ENCODE assay signal across 21 cellular contexts in genomic region chr1:210223174-210223904, GRCh38. TPM values are rescaled to one million over a fixed set of nuclear protein-coding genes. Genes with fewer than 3 reads are reported as not detected.
A peak's percentile ranks its signal among the peaks of the same experiment; 100 is the strongest.
DNase-seq lines count a peak whose midpoint lies in the region; ATAC-seq and TF ChIP-seq lines count a peak whose summit lies in the region.
"Had no signal": no experiment of that assay in that cellular context is flagged by ENCODE, and none has a peak within 500 bp of the region (broad histone marks: within the 10 kb centered on the region; RNA-seq: fewer than 3 reads in every experiment).

No MANE protein-coding gene starts in this region.

- H3K4me1 Mint-ChIP-seq in neural progenitor cell: peaks cover 18% of the 10 kb centered on the region
- H3K4me1 Mint-ChIP-seq: CD4-positive, alpha-beta memory T cell; T-helper 17 cell had no signal

- ATAC-seq in Right ventricle myocardium inferior (peak; percentile 37), right cardiac atrium (peak; percentile 64 to 71)
- ATAC-seq: activated CD8-positive, alpha-beta T cell treated with anti-CD3 and anti-CD28 coated beads, Interleukin-2, amount 10 ng/mL, durations not matched to agents 7 days and 5 days; T-helper 17 cell had no signal

- H3K27ac Mint-ChIP-seq in neural progenitor cell: no peak overlapping the region
- H3K27ac Mint-ChIP-seq: activated CD8-positive, alpha-beta T cell treated with anti-CD3 and anti-CD28 coated beads, Interleukin-2, amount 10 ng/mL, durations not matched to agents 7 days and 5 days; CD4-positive, alpha-beta memory T cell; T-helper 17 cell had no signal

- no peak for DNase-seq in Right ventricle myocardium inferior (ENCODE audit: missing footprints)
- no peak for DNase-seq in right atrium auricular region (ENCODE audit: low spot score)
- peak in 1 of 3 donors; percentile 37 for DNase-seq in right cardiac atrium
- no peak for DNase-seq in neural progenitor cell (ENCODE audit: low spot score)
- peak in 1 of 2 donors; percentile 22 for DNase-seq in uterus
- no peak for DNase-seq in testis
- DNase-seq in A673 (ENCODE audit: low spot score): no peak
- no peak for DNase-seq in activated CD4-positive, alpha-beta T cell treated with anti-CD3 and anti-CD28 coated beads, Interleukin-2, amount 50 U/mL, for 1 hour
- DNase-seq: activated CD8-positive, alpha-beta T cell treated with anti-CD3 and anti-CD28 coated beads, Interleukin-2, amount 10 ng/mL, durations not matched to agents 7 days and 5 days; activated T-cell treated with anti-CD3 and anti-CD28 coated beads, Interleukin-2, amount 50 U/mL, for 48 hours; CD4-positive, alpha-beta memory T cell; central memory CD4-positive, alpha-beta T cell; effector CD4-positive, alpha-beta T cell; kidney; NCI-H1436 treated with DMSO at 0.1 percent for 48 hours; NCI-H446; ovary; T-helper 17 cell had no signal

- 40% methylated on average over 5 of the region's 5 CpGs for WGBS in right cardiac atrium
- WGBS in testis, 2 donors: 35 to 51% methylated on average over 5 of the region's 5 CpGs

- H3K4me2 ChIP-seq in neural progenitor cell: peak overlapping the region; percentile 65
- H3K4me2 ChIP-seq: A549 had no signal

- H3K79me2 ChIP-seq in neural progenitor cell (ENCODE audit: low read depth): no peaks in the 10 kb centered on the region

- POLR2A ChIA-PET in A673 (lab: Charles Lee; ENCODE audit: low non-redundant PET): no interaction called here

- H3K27ac ChIP-seq in right atrium auricular region (no peak overlapping the region), right cardiac atrium (ENCODE audit: low read length) (no peak overlapping the region), neural progenitor cell (no peak overlapping the region), uterus (peak overlapping the region; percentile 63 to 73), testis (no peak overlapping the region), A673 (ENCODE audit: low read depth, low read length, poor library complexity, severe bottlenecking) (no peak overlapping the region)
- H3K27ac ChIP-seq: A549, ovary had no signal

- TF ChIP-seq POLR2A in uterus (IDR thresholded peaks at IDR 0.05): no peak
- no peak for TF ChIP-seq POLR2A in testis (IDR thresholded peaks at IDR 0.05)

- H3F3A ChIP-seq in neural progenitor cell (ENCODE audit: low read depth): peaks cover 4% of the 10 kb centered on the region

- no TSS peak for BruUV-seq in A673 (replicated peaks; lab: Mats Ljungman, UMichigan)

- H3K9me3 ChIP-seq in right atrium auricular region (no peaks in the 10 kb centered on the region), right cardiac atrium (ENCODE audit: control insufficient read depth, low read length) (no peaks in the 10 kb centered on the region), neural progenitor cell (ENCODE audit: low read depth) (no peaks in the 10 kb centered on the region), uterus (no peaks in the 10 kb centered on the region), testis (no peaks in the 10 kb centered on the region), A673 (ENCODE audit: low read depth, low read length, poor library complexity, severe bottlenecking) (no peaks in the 10 kb centered on the region)
- H3K9me3 ChIP-seq: A549, ovary had no signal

- no peaks in the 10 kb centered on the region for H3K36me3 Mint-ChIP-seq in neural progenitor cell
- H3K36me3 Mint-ChIP-seq: CD4-positive, alpha-beta memory T cell; type B pancreatic cell; WTC11 had no signal

- H3K9me3 Mint-ChIP-seq in neural progenitor cell: no peaks in the 10 kb centered on the region
- H3K9me3 Mint-ChIP-seq: WTC11 had no signal

- H3K4me1 ChIP-seq in right atrium auricular region (no peaks in the 10 kb centered on the region), right cardiac atrium (ENCODE audit: control insufficient read depth, insufficient read depth, low read length) (no peaks in the 10 kb centered on the region), neural progenitor cell (peaks cover 20% of the 10 kb centered on the region), uterus (no peaks in the 10 kb centered on the region), testis (no peaks in the 10 kb centered on the region), A673 (ENCODE audit: insufficient read depth, low read length, poor library complexity, severe bottlenecking) (no peaks in the 10 kb centered on the region)
- H3K4me1 ChIP-seq: A549 had no signal

- H2AFZ ChIP-seq in neural progenitor cell (replicated peaks): peak overlapping the region; percentile 91

- CTCF ChIA-PET in A673 (lab: Charles Lee): no interaction called here

- no peak for TF ChIP-seq CTCF in right atrium auricular region (IDR thresholded peaks at IDR 0.05)
- TF ChIP-seq CTCF in neural progenitor cell (IDR thresholded peaks at IDR 0.05): no peak
- TF ChIP-seq CTCF in uterus (IDR thresholded peaks at IDR 0.05): no peak
- TF ChIP-seq CTCF in testis (IDR thresholded peaks at IDR 0.05): no peak
- TF ChIP-seq CTCF in A673 (conservative IDR thresholded peaks at IDR 0.05; ENCODE audit: low read depth, low read length): no peak

- H3K27me3 ChIP-seq in right atrium auricular region (no peaks in the 10 kb centered on the region), right cardiac atrium (ENCODE audit: control insufficient read depth, insufficient read depth) (no peaks in the 10 kb centered on the region), neural progenitor cell (no peaks in the 10 kb centered on the region), uterus (no peaks in the 10 kb centered on the region), testis (no peaks in the 10 kb centered on the region), A673 (replicated peaks; ENCODE audit: insufficient read depth, low read depth, low read length, poor library complexity) (peaks cover 16% of the 10 kb centered on the region)
- H3K27me3 ChIP-seq: ovary had no signal

- H3K9ac ChIP-seq in neural progenitor cell: no peak overlapping the region

- intact Hi-C loops in Right ventricle myocardium inferior (cut with DNase I) (no loop called here), right cardiac atrium (cut with DNase I) (no loop called here), uterus (cut with DNase I; ENCODE audit: low total_unique reads) (no loop called here), testis (cut with DNase I; ENCODE audit: low total_unique reads) (no loop called here), A673 (cut with micrococcal nuclease; ENCODE audit: unreplicated experiment) (no loop called here)

- no peak overlapping the region for H3K4me3 Mint-ChIP-seq in neural progenitor cell
- H3K4me3 Mint-ChIP-seq: activated CD8-positive, alpha-beta T cell treated with anti-CD3 and anti-CD28 coated beads, Interleukin-2, amount 10 ng/mL, durations not matched to agents 7 days and 5 days; CD4-positive, alpha-beta memory T cell; T-helper 17 cell; WTC11 had no signal

- peaks cover 6% of the 10 kb centered on the region for H3K27me3 Mint-ChIP-seq in neural progenitor cell (ENCODE audit: insufficient read depth, low read depth)

- H3K4me3 ChIP-seq in right atrium auricular region: no peak overlapping the region
- no peak overlapping the region for H3K4me3 ChIP-seq in right cardiac atrium (ENCODE audit: low read length)
- H3K4me3 ChIP-seq in neural progenitor cell: no peak overlapping the region
- no peak overlapping the region for H3K4me3 ChIP-seq in uterus
- H3K4me3 ChIP-seq in testis: no peak overlapping the region
- H3K4me3 ChIP-seq in A673 (ENCODE audit: low read depth, low read length, poor library complexity, severe bottlenecking): no peak overlapping the region
- H3K4me3 ChIP-seq: A549, ovary had no signal

- H3K36me3 ChIP-seq in right atrium auricular region (no peaks in the 10 kb centered on the region), neural progenitor cell (no peaks in the 10 kb centered on the region), uterus (no peaks in the 10 kb centered on the region), testis (ENCODE audit: low read depth, missing control alignments) (no peaks in the 10 kb centered on the region), A673 (ENCODE audit: insufficient read depth, low read length, poor library complexity, severe bottlenecking) (no peaks in the 10 kb centered on the region)
- H3K36me3 ChIP-seq: ovary had no signal

- no peaks in the 10 kb centered on the region for H4K20me1 ChIP-seq in neural progenitor cell (ENCODE audit: low read depth)

RNA-seq across cellular contexts. Expression of gene SERTAD4, which starts 9.3 kb away (rescaled TPM):
- total RNA-seq in Right ventricle myocardium inferior: 5.1 TPM
- total RNA-seq in right atrium auricular region: 1 to 10 TPM; 4.2 to 6.5 TPM
- total RNA-seq in right cardiac atrium: 10 to 100 TPM in 3 of 4 donors, 1 to 10 TPM in 1; 9.5 to 16.4 (median 13.0) TPM
- 1.9 TPM for polyA plus RNA-seq in right cardiac atrium
- 2.5 and 2.8 TPM in 2 replicates for total RNA-seq in neural progenitor cell (ENCODE audit: low replicate concordance)
- 1 to 10 TPM; 6.4 to 8.8 (median 8.1) TPM for total RNA-seq in uterus
- 1 to 10 TPM; 1.1 to 1.9 TPM for total RNA-seq in testis
- polyA plus RNA-seq in testis (ENCODE audit: insufficient read depth, low read depth, low replicate concordance): 1.1 TPM
- 8.0 and 12.2 TPM in 2 replicates for total RNA-seq in A673 (2021)
- total RNA-seq: activated CD8-positive, alpha-beta T cell treated with anti-CD3 and anti-CD28 coated beads, Interleukin-2, amount 10 ng/mL, durations not matched to agents 7 days and 5 days; CD4-positive, alpha-beta memory T cell; T-helper 17 cell had no signal
- polyA plus RNA-seq: CD4-positive, alpha-beta memory T cell had no signal

Comparison
In these comparisons a context has a peak if more than half of its experiments do, and no peak if none do; other contexts are left out.
1. H3K27ac ChIP-seq: peak in uterus (2 of 2); none in right atrium auricular region (0 of 2), right cardiac atrium (single experiment), neural progenitor cell (single experiment), testis (0 of 2) and A673 (single experiment).